Comparison of ENCODE assay signal across 22 cellular contexts in the genomic region with DNA sequence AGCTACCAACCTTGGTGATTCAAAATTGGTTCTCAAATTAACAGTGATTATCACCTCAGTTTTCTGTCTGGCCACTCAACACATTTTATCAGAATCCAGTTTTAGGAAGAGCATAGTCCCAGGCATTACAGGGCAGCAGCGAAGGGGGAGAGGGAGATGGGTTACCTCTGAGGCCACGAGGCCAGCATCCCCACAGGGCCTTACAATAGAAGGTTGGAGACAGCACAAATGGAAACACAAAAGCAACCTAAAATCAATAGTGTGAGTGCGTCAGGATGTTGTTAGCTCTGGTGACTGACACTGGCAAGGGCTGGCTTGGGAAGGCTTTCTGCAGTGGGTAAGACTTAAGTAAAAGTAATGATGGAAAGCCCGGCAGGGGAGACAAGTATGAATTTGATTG.
DNase-seq lines count a peak whose midpoint lies in the region; ATAC-seq and TF ChIP-seq lines count a peak whose summit lies in the region.
"Had no signal": no experiment of that assay in that cellular context is flagged by ENCODE, and none has a peak within 500 bp of the region (broad histone marks: within the 10 kb centered on the region; RNA-seq: fewer than 3 reads in every experiment).

No MANE protein-coding gene starts in this region.

- no peaks in the 10 kb centered on the region for H3F3A ChIP-seq in GM23338 (replicated peaks; ENCODE audit: low read depth)

- peak overlapping the region; percentile 69 for H3K27ac Mint-ChIP-seq in CD4-positive, alpha-beta T cell
- peak overlapping the region; percentile 54 for H3K27ac Mint-ChIP-seq in GM23338
- H3K27ac Mint-ChIP-seq in T-helper 17 cell: peak overlapping the region; percentile 69
- H3K27ac Mint-ChIP-seq in immature natural killer cell: peak overlapping the region; percentile 31 to 98 (median 89)
- no peak overlapping the region for H3K27ac Mint-ChIP-seq in osteocyte (ENCODE audit: unreplicated experiment)

- peaks cover 44% of the 10 kb centered on the region for H3K36me3 Mint-ChIP-seq in CD4-positive, alpha-beta T cell (ENCODE audit: low read depth)
- no peaks in the 10 kb centered on the region for H3K36me3 Mint-ChIP-seq in GM23338 (ENCODE audit: low read depth)
- peaks cover 9% of the 10 kb centered on the region for H3K36me3 Mint-ChIP-seq in T-helper 17 cell (ENCODE audit: low read depth)
- peaks cover 0 to 8% (median 0%) of the 10 kb centered on the region in 3 donors for H3K36me3 Mint-ChIP-seq in immature natural killer cell
- peaks cover 17% of the 10 kb centered on the region for H3K36me3 Mint-ChIP-seq in osteocyte (ENCODE audit: unreplicated experiment)

- H3K4me2 ChIP-seq in GM23338: no peak overlapping the region

- no peaks in the 10 kb centered on the region for H3K9me3 ChIP-seq in CD4-positive, alpha-beta T cell (ENCODE audit: control insufficient read depth, low read length)
- H3K9me3 ChIP-seq in T-helper 17 cell (ENCODE audit: control insufficient read depth, low read length, poor library complexity, severe bottlenecking): no peaks in the 10 kb centered on the region
- H3K9me3 ChIP-seq: breast epithelium, HAP-1, heart right ventricle, lower lobe of right lung had no signal

- H2AFZ ChIP-seq in GM23338: no peak overlapping the region
- H2AFZ ChIP-seq: parathyroid adenoma had no signal

- peaks cover 12% of the 10 kb centered on the region for H3K4me1 ChIP-seq in GM23338 (ENCODE audit: insufficient read depth)
- H3K4me1 ChIP-seq: breast epithelium, HAP-1 had no signal

- no peak for TF ChIP-seq CTCF in CD4-positive, alpha-beta T cell (IDR thresholded peaks at IDR 0.05)
- TF ChIP-seq CTCF in GM23338 (conservative IDR thresholded peaks at IDR 0.05; ENCODE audit: low read depth in 2 of 2) (no peak), osteocyte (IDR thresholded peaks at IDR 0.05) (no peak)

- H3K9me3 Mint-ChIP-seq in CD4-positive, alpha-beta T cell: no peaks in the 10 kb centered on the region
- H3K9me3 Mint-ChIP-seq in GM23338 (no peaks in the 10 kb centered on the region), immature natural killer cell (no peaks in the 10 kb centered on the region), osteocyte (ENCODE audit: unreplicated experiment) (no peaks in the 10 kb centered on the region)
- H3K9me3 Mint-ChIP-seq: CD14-positive monocyte had no signal

- ATAC-seq in CD4-positive, alpha-beta T cell (ENCODE audit: poor library complexity): no peak
- ATAC-seq in GM23338 (peak; percentile 92), T-helper 17 cell (no peak), HG03432 (IDR thresholded peaks at IDR 0.05; ENCODE audit: unreplicated experiment) (no peak), HG02759 (IDR thresholded peaks at IDR 0.05; ENCODE audit: unreplicated experiment) (no peak)
- ATAC-seq: heart right ventricle, lower lobe of right lung had no signal

- H3K27ac ChIP-seq in CD4-positive, alpha-beta T cell (ENCODE audit: low read depth, low read length): no peak overlapping the region
- H3K27ac ChIP-seq in GM23338 (ENCODE audit: low read depth): no peak overlapping the region
- H3K27ac ChIP-seq: breast epithelium, coronary artery, heart right ventricle, HL-60, lower lobe of right lung, parathyroid adenoma, VCaP had no signal

- no peaks in the 10 kb centered on the region for H3K79me2 ChIP-seq in GM23338 (replicated peaks; ENCODE audit: insufficient read depth)

- no peaks in the 10 kb centered on the region for H3K36me3 ChIP-seq in GM23338 (ENCODE audit: insufficient read depth)
- H3K36me3 ChIP-seq: HAP-1 had no signal

- intact Hi-C loops in CD4-positive, alpha-beta T cell (cut with DNase I, micrococcal nuclease): loop anchor here in 1 of 2 experiments (5.0 kb wide), 1 partner anchor 35 kb away; no protein-coding TSS in a partner anchor

- DNase-seq in CD4-positive, alpha-beta T cell: no peak
- DNase-seq in GM23338 (ENCODE audit: low spot score): peak; percentile 55
- DNase-seq in T-helper 17 cell: no peak
- DNase-seq in immature natural killer cell: no peak
- no peak for DNase-seq in osteocyte (ENCODE audit: extremely low spot score, unreplicated experiment)
- DNase-seq: activated CD4-positive, alpha-beta T cell treated with anti-CD3 and anti-CD28 coated beads, Interleukin-2, amount 50 U/mL, for 48 hours; activated effector memory CD4-positive, alpha-beta T cell treated with anti-CD3 and anti-CD28 coated beads, Interleukin-2, amount 50 U/mL, for 16 hours; DMS79 treated with DMSO at 0.1 percent for 48 hours; heart right ventricle; lower lobe of right lung; NCI-H1436 treated with DMSO at 0.1 percent for 48 hours; NCI-H345; NK-92 treated with Interleukin-12 subunit alpha and Interleukin-12 subunit beta, amount 100 ng/mL, for 24 hours had no signal

- no peaks in the 10 kb centered on the region for H3K27me3 ChIP-seq in CD4-positive, alpha-beta T cell (ENCODE audit: control insufficient read depth, insufficient read depth, low read length)
- no peaks in the 10 kb centered on the region for H3K27me3 ChIP-seq in GM23338 (ENCODE audit: insufficient read depth)
- H3K27me3 ChIP-seq: breast epithelium, heart right ventricle had no signal

- H3K4me1 Mint-ChIP-seq in CD4-positive, alpha-beta T cell (ENCODE audit: low read depth): peaks cover 87% of the 10 kb centered on the region
- H3K4me1 Mint-ChIP-seq in GM23338 (peaks cover 42% of the 10 kb centered on the region), T-helper 17 cell (peaks cover 75% of the 10 kb centered on the region), immature natural killer cell (peaks cover 99 to 100% of the 10 kb centered on the region in 2 donors), osteocyte (ENCODE audit: unreplicated experiment) (peaks cover 23% of the 10 kb centered on the region)

- H4K20me1 ChIP-seq in GM23338 (replicated peaks; ENCODE audit: insufficient read depth): no peaks in the 10 kb centered on the region

- H3K4me3 ChIP-seq in GM23338: no peak overlapping the region
- H3K4me3 ChIP-seq: breast epithelium, coronary artery, HAP-1, heart right ventricle, lower lobe of right lung had no signal

- peak overlapping the region; percentile 27 for H3K4me3 Mint-ChIP-seq in CD4-positive, alpha-beta T cell
- no peak overlapping the region; the same call in 2 of the 3 replicates for H3K4me3 Mint-ChIP-seq in GM23338
- no peak overlapping the region for H3K4me3 Mint-ChIP-seq in T-helper 17 cell
- peak overlapping the region; percentile 61 to 71 (median 66) for H3K4me3 Mint-ChIP-seq in immature natural killer cell
- H3K4me3 Mint-ChIP-seq in osteocyte (ENCODE audit: unreplicated experiment): no peak overlapping the region
- H3K4me3 Mint-ChIP-seq: CD14-positive monocyte had no signal

- H3K9me2 ChIP-seq in GM23338 (ENCODE audit: insufficient read depth): no peaks in the 10 kb centered on the region

- CTCF ChIA-PET in CD4-positive, alpha-beta T cell (lab: Charles Lee): interaction anchor here (0.7 kb wide), 1 partner anchor 16 kb away, joined by 3 read pairs; no protein-coding TSS in a partner anchor

- POLR2A ChIA-PET in CD4-positive, alpha-beta T cell (lab: Charles Lee): interaction anchor here (1.2 to 2.0 kb wide), 3 partner anchors 9 to 80 kb away, joined by 3 to 9 read pairs (median 5); a partner anchor contains a TSS

- no peaks in the 10 kb centered on the region for H3K27me3 Mint-ChIP-seq in CD4-positive, alpha-beta T cell
- H3K27me3 Mint-ChIP-seq in GM23338 (ENCODE audit: insufficient read depth, low read depth, poor library complexity) (peaks cover 3% of the 10 kb centered on the region), T-helper 17 cell (no peaks in the 10 kb centered on the region), immature natural killer cell (ENCODE audit: low read depth in 3 of 3) (peaks cover 1 to 17% (median 2%) of the 10 kb centered on the region in 3 donors), osteocyte (ENCODE audit: unreplicated experiment) (no peaks in the 10 kb centered on the region)

TF ChIP-seq in GM23338, 12 proteins besides CTCF, POLR2A, EP300 and RAD21:
- TF ChIP-seq, protein P1, sequence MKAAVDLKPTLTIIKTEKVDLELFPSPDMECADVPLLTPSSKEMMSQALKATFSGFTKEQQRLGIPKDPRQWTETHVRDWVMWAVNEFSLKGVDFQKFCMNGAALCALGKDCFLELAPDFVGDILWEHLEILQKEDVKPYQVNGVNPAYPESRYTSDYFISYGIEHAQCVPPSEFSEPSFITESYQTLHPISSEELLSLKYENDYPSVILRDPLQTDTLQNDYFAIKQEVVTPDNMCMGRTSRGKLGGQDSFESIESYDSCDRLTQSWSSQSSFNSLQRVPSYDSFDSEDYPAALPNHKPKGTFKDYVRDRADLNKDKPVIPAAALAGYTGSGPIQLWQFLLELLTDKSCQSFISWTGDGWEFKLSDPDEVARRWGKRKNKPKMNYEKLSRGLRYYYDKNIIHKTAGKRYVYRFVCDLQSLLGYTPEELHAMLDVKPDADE (IDR thresholded peaks at IDR 0.05): no peak
- TF ChIP-seq EZH2phosphoT487 (IDR thresholded peaks at IDR 0.05; ENCODE audit: unreplicated experiment): no peak
- no peak for TF ChIP-seq JUNB (IDR thresholded peaks at IDR 0.05; ENCODE audit: unreplicated experiment)
- TF ChIP-seq, protein P2, sequence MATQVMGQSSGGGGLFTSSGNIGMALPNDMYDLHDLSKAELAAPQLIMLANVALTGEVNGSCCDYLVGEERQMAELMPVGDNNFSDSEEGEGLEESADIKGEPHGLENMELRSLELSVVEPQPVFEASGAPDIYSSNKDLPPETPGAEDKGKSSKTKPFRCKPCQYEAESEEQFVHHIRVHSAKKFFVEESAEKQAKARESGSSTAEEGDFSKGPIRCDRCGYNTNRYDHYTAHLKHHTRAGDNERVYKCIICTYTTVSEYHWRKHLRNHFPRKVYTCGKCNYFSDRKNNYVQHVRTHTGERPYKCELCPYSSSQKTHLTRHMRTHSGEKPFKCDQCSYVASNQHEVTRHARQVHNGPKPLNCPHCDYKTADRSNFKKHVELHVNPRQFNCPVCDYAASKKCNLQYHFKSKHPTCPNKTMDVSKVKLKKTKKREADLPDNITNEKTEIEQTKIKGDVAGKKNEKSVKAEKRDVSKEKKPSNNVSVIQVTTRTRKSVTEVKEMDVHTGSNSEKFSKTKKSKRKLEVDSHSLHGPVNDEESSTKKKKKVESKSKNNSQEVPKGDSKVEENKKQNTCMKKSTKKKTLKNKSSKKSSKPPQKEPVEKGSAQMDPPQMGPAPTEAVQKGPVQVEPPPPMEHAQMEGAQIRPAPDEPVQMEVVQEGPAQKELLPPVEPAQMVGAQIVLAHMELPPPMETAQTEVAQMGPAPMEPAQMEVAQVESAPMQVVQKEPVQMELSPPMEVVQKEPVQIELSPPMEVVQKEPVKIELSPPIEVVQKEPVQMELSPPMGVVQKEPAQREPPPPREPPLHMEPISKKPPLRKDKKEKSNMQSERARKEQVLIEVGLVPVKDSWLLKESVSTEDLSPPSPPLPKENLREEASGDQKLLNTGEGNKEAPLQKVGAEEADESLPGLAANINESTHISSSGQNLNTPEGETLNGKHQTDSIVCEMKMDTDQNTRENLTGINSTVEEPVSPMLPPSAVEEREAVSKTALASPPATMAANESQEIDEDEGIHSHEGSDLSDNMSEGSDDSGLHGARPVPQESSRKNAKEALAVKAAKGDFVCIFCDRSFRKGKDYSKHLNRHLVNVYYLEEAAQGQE (IDR thresholded peaks at IDR 0.05; ENCODE audit: unreplicated experiment): no peak
- no peak for TF ChIP-seq NANOG (IDR thresholded peaks at IDR 0.05; ENCODE audit: borderline replicate concordance)
- TF ChIP-seq ZNF331 (CRISPR knock-in tag; IDR thresholded peaks at IDR 0.05; ENCODE audit: low read depth): no peak

Comparison
In these comparisons a context has a peak if more than half of its experiments do, and no peak if none do; other contexts are left out.
1. H3K4me3 Mint-ChIP-seq: peak in CD4-positive, alpha-beta T cell (single experiment) and immature natural killer cell (5 of 5); none in GM23338 (single experiment), T-helper 17 cell (single experiment) and osteocyte (single experiment).